ENCODE assay signal across 2 cellular contexts in genomic region chr22:45192701-45193187, GRCh38.
TF ChIP-seq lines count a peak whose summit lies in the region.

No MANE protein-coding gene starts in this region.

TF ChIP-seq in IMR-90, 13 proteins besides CTCF, POLR2A, EP300 and RAD21:
- no peak for TF ChIP-seq MAFK (IDR thresholded peaks at IDR 0.05; ENCODE audit: low read depth, low read length)
- TF ChIP-seq MXI1 (IDR thresholded peaks at IDR 0.05; ENCODE audit: borderline replicate concordance, low read depth, low read length): no peak
- TF ChIP-seq SMC3 (IDR thresholded peaks at IDR 0.05; ENCODE audit: low read depth, low read length): no peak
- no peak for TF ChIP-seq MAZ (IDR thresholded peaks at IDR 0.05; ENCODE audit: borderline replicate concordance, low read depth, low read length)
- TF ChIP-seq ELK1 (IDR thresholded peaks at IDR 0.05; ENCODE audit: borderline replicate concordance, low read depth, low read length): no peak
- TF ChIP-seq CEBPB (IDR thresholded peaks at IDR 0.05; ENCODE audit: low read depth, low read length): no peak
- TF ChIP-seq USF2 (IDR thresholded peaks at IDR 0.05; ENCODE audit: low read depth, low read length): peak; percentile 45
- TF ChIP-seq FOS (IDR thresholded peaks at IDR 0.05; ENCODE audit: low read depth, low read length): no peak
- TF ChIP-seq RCOR1 (IDR thresholded peaks at IDR 0.05; ENCODE audit: insufficient replicate concordance, low read length): no peak
- no peak for TF ChIP-seq RFX5 (IDR thresholded peaks at IDR 0.05; ENCODE audit: low read depth, low read length)
- TF ChIP-seq BHLHE40 (IDR thresholded peaks at IDR 0.05; ENCODE audit: low read depth, low read length): peak; percentile 54

TF ChIP-seq in H1, 55 proteins besides CTCF, POLR2A, EP300 and RAD21:
- peak; percentile 69; the same call in 1 of the 2 replicates for TF ChIP-seq USF2 (IDR thresholded peaks at IDR 0.05; ENCODE audit: low read length)
- TF ChIP-seq CTBP2 (IDR thresholded peaks at IDR 0.05; ENCODE audit: borderline replicate concordance, insufficient read depth, insufficient read length, low read length): no peak
- no peak for TF ChIP-seq CBX8 (IDR thresholded peaks at IDR 0.05; ENCODE audit: borderline replicate concordance, low read depth, low read length)
- TF ChIP-seq JUN (IDR thresholded peaks at IDR 0.05; ENCODE audit: low read depth, low read length): no peak
- peak; percentile 65 for TF ChIP-seq BACH1 (IDR thresholded peaks at IDR 0.05; ENCODE audit: low read length)
- 0 out of 2 replicates have a peak, but pooled peaks have one; percentile 20 for TF ChIP-seq TBP (IDR thresholded peaks at IDR 0.05; ENCODE audit: low read depth, low read length)
- 0 out of 4 replicates have a peak, but pooled peaks of 1 of the 2 experiments have one; percentile 41 for TF ChIP-seq HDAC2 (IDR thresholded peaks at IDR 0.05; ENCODE audit: borderline replicate concordance in 1 of 2, low read depth in 2 of 2, low read length in 2 of 2)
- TF ChIP-seq MAX (IDR thresholded peaks at IDR 0.05): peak; percentile 92
- TF ChIP-seq SIRT6 (IDR thresholded peaks at IDR 0.05; ENCODE audit: low read length): no peak
- TF ChIP-seq CHD7 (IDR thresholded peaks at IDR 0.05; ENCODE audit: insufficient replicate concordance, low read length): no peak
- no peak for TF ChIP-seq ASH2L (IDR thresholded peaks at IDR 0.05; ENCODE audit: low read length)
- TF ChIP-seq SIN3A (conservative IDR thresholded peaks at IDR 0.05 in 1 of 2, IDR thresholded peaks at IDR 0.05 in 1 of 2; ENCODE audit: low read depth in 1 of 2, low read length in 2 of 2): no peak
- no peak for TF ChIP-seq EZH2 (IDR thresholded peaks at IDR 0.05; ENCODE audit: low read depth, low read length, severe bottlenecking)
- TF ChIP-seq E2F6 (IDR thresholded peaks at IDR 0.05): peak; percentile 82
TF ChIP-seq in H1: peak in this region for 6.
